Comparison of ENCODE assay signal across 29 cellular contexts in the genomic region with DNA sequence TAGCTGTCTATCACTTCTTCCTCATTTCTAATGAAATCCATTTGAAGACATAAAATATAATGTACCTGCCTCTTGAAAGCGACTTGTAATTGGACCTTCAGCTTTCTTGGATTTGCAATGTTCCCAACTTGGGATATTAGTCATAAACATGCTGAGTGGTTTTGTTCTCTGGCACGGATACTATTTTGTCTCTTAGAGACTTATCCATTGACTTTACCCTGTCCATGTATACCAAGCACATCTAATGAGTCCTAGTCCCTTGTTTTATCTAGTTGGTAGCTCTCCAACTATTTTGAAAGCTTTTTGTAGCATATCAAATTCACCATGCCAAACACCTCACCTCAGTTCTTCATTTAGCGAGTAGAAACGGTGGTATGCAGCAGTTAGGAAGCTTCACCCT. TPM values are rescaled to one million over a fixed set of nuclear protein-coding genes. Genes with fewer than 3 reads are reported as not detected.
"Had no signal": no experiment of that assay in that cellular context is flagged by ENCODE, and none has a peak within 500 bp of the region (broad histone marks: within the 10 kb centered on the region; RNA-seq: fewer than 3 reads in every experiment).

No MANE protein-coding gene starts in this region.

- H3K4me1 ChIP-seq: colonic mucosa, foreskin keratinocyte had no signal

- H3K27ac ChIP-seq: brain microvascular endothelial cell, colonic mucosa, esophagus muscularis mucosa, foreskin keratinocyte, WERI-Rb-1 had no signal

- H3K9me3 ChIP-seq: colonic mucosa, esophagus muscularis mucosa had no signal

- H3K36me3 ChIP-seq: brain microvascular endothelial cell, colonic mucosa, esophagus muscularis mucosa, WERI-Rb-1 had no signal

- H3K4me3 ChIP-seq: colonic mucosa, esophagus muscularis mucosa had no signal

- ATAC-seq: activated CD4-positive, CD25-positive, alpha-beta regulatory T cell treated with anti-CD3 and anti-CD28 coated beads, Interleukin-2, amount 50 U/mL, for 24 hours; activated CD8-positive, alpha-beta T cell treated with anti-CD3 and anti-CD28 coated beads for 36 hours; activated T-cell treated with anti-CD3 and anti-CD28 coated beads, Interleukin-2, amount 50 U/mL, for 4 hours; activated T-helper 17 cell treated with anti-CD3 and anti-CD28 coated beads, Interleukin-2, amount 50 U/mL, for 72 hours; effector memory CD8-positive, alpha-beta T cell; foreskin keratinocyte; T-helper 17 cell had no signal

- DNase-seq: activated B cell treated with CpG ODN at 0.5 μM for 24 hours; activated CD4-positive, alpha-beta T cell treated with anti-CD3 and anti-CD28 coated beads for 48 hours; activated CD4-positive, alpha-beta T cell treated with anti-CD3 and anti-CD28 coated beads, Interleukin-2, amount 50 U/mL, for 1 hour; activated CD4-positive, alpha-beta T cell treated with anti-CD3 and anti-CD28 coated beads, Interleukin-2, amount 50 U/mL, for 48 hours; activated CD8-positive, alpha-beta memory T cell treated with anti-CD3 and anti-CD28 coated beads for 24 hours; activated CD8-positive, alpha-beta T cell treated with anti-CD3 and anti-CD28 coated beads for 36 hours; activated effector memory CD4-positive, alpha-beta T cell treated with Interleukin-2 at 50 U/mL for 16 hours; activated gamma-delta T cell treated with Interleukin-2 at 50 U/mL for 16 hours; activated naive CD4-positive, alpha-beta T cell treated with anti-CD3 and anti-CD28 coated beads, Interleukin-2, amount 50 U/mL, for 16 hours; activated naive CD4-positive, alpha-beta T cell treated with Interleukin-2 at 50 U/mL for 16 hours; activated T-cell treated with anti-CD3 and anti-CD28 coated beads, Interleukin-2, amount 50 U/mL, for 4 hours; amniotic stem cell; anterior cingulate cortex; brain microvascular endothelial cell; caudate nucleus; colonic mucosa; effector CD4-positive, alpha-beta T cell; effector memory CD8-positive, alpha-beta T cell; erythroblast; foreskin keratinocyte; T-helper 1 cell; T-helper 17 cell; T1000; WERI-Rb-1 had no signal

- H3K27me3 ChIP-seq: colonic mucosa, esophagus muscularis mucosa had no signal

RNA-seq across cellular contexts. Expression of a gene that starts 18.9 kb away (rescaled TPM):
- total RNA-seq: activated B cell treated with CpG ODN at 0.5 μM for 24 hours; activated CD8-positive, alpha-beta T cell treated with anti-CD3 and anti-CD28 coated beads for 36 hours; activated T-cell treated with anti-CD3 and anti-CD28 coated beads, Interleukin-2, amount 50 U/mL, for 4 hours; activated T-helper 17 cell treated with anti-CD3 and anti-CD28 coated beads, Interleukin-2, amount 50 U/mL, for 72 hours; astrocyte; bronchial epithelial cell; esophagus muscularis mucosa; foreskin keratinocyte had no signal
- polyA plus RNA-seq: foreskin keratinocyte had no signal
